2 cellular contexts compared by ENCODE assay signal in genomic region chr10:28663576-28664368, GRCh38.
TF ChIP-seq lines count a peak whose summit lies in the region.

No MANE protein-coding gene starts in this region.

TF ChIP-seq in HCT116, 20 proteins besides CTCF, POLR2A, EP300 and RAD21:
- TF ChIP-seq FOSL1 (IDR thresholded peaks at IDR 0.05; ENCODE audit: low read depth) (no peak), JUND (IDR thresholded peaks at IDR 0.05) (no peak), EZH2 (IDR thresholded peaks at IDR 0.05) (no peak), ATF3 (IDR thresholded peaks at IDR 0.05) (no peak), CEBPB (IDR thresholded peaks at IDR 0.05; ENCODE audit: low read depth) (no peak), SP1 (IDR thresholded peaks at IDR 0.05; ENCODE audit: low read depth) (no peak), ZFX (IDR thresholded peaks at IDR 0.05) (no peak), POLR2AphosphoS5 (IDR thresholded peaks at IDR 0.05; ENCODE audit: low read depth, low read length) (no peak), SIN3A (IDR thresholded peaks at IDR 0.05; ENCODE audit: low read depth) (no peak)
TF ChIP-seq in HCT116: peak in this region for 0.

TF ChIP-seq in SK-N-SH, 30 proteins besides CTCF, POLR2A, EP300 and RAD21:
- TF ChIP-seq NRF1 (IDR thresholded peaks at IDR 0.05; ENCODE audit: low read depth, low read length) (peak; percentile 31; the same call in 1 of the 2 replicates), NFIC (IDR thresholded peaks at IDR 0.05; ENCODE audit: borderline replicate concordance) (no peak), MXI1 (IDR thresholded peaks at IDR 0.05; ENCODE audit: low read depth, low read length) (0 out of 2 replicates have a peak, but pooled peaks have one; percentile 27), FOXJ3 (CRISPR knock-in tag; IDR thresholded peaks at IDR 0.05) (no peak), RCOR1 (IDR thresholded peaks at IDR 0.05; ENCODE audit: low read length) (no peak), RFX5 (IDR thresholded peaks at IDR 0.05; ENCODE audit: low read length) (peak; percentile 75; the same call in 1 of the 2 replicates), GATA2 (CRISPR knock-in tag; IDR thresholded peaks at IDR 0.05) (no peak), GABPA (IDR thresholded peaks at IDR 0.05; ENCODE audit: low read depth) (no peak), SMC3 (IDR thresholded peaks at IDR 0.05; ENCODE audit: low read depth, low read length) (peak; percentile 99)
